ENCODE assay signal across 23 cellular contexts in genomic region chrX:23826653-23827052, GRCh38.
"Had no signal": no experiment of that assay in that cellular context is flagged by ENCODE, and none has a peak within 500 bp of the region (broad histone marks: within the 10 kb centered on the region; RNA-seq: fewer than 3 reads in every experiment).

No MANE protein-coding gene starts in this region.

- H3K4me3 ChIP-seq: coronary artery, heart left ventricle, lung, pancreas, psoas muscle, stomach, thoracic aorta, transverse colon had no signal

- FAIRE-seq: frontal cortex, pancreas had no signal

- H3K4me1 Mint-ChIP-seq: endodermal cell, naive B cell, nephron had no signal

- H3K27ac Mint-ChIP-seq: endodermal cell, naive B cell had no signal

- H3K27me3 ChIP-seq: heart left ventricle, pancreas, stomach, transverse colon had no signal

- H3K36me3 Mint-ChIP-seq: naive B cell had no signal

- H3K4me1 ChIP-seq: heart left ventricle, pancreas, psoas muscle, stomach had no signal

- H3K36me3 ChIP-seq: heart left ventricle, pancreas, stomach, thoracic aorta, transverse colon had no signal

- H3K9me3 Mint-ChIP-seq: endodermal cell, naive B cell, nephron had no signal

- H3K9me3 ChIP-seq: heart left ventricle, pancreas, psoas muscle, stomach, thoracic aorta, transverse colon had no signal

- ATAC-seq: heart left ventricle, left colon, left ventricle myocardium superior, pancreas, psoas muscle, sciatic nerve had no signal

- H3K4me3 Mint-ChIP-seq: endodermal cell, naive B cell, nephron had no signal

- H3K27me3 Mint-ChIP-seq: naive B cell had no signal

- H3K27ac ChIP-seq: coronary artery, heart left ventricle, pancreas, psoas muscle, stomach, thoracic aorta, transverse colon had no signal

- DNase-seq: effector CD4-positive, alpha-beta T cell; endodermal cell; heart left ventricle; hippocampal formation; left colon; left ventricle myocardium superior; mesendoderm; naive B cell; occipital lobe; pancreas; psoas muscle; retina; stimulated activated CD4-positive, alpha-beta T cell treated with anti-CD3 and anti-CD28 coated beads, Interleukin-12 subunit alpha, Interleukin-12 subunit beta, amount 100 ng/mL, for 4 hours; stimulated activated naive CD4-positive, alpha-beta T cell; stomach; substantia nigra; transverse colon had no signal
